ENCODE assay signal across 23 cellular contexts in genomic region chr2:6524678-6525367, GRCh38.
DNase-seq lines count a peak whose midpoint lies in the region; ATAC-seq and TF ChIP-seq lines count a peak whose summit lies in the region.
"Had no signal": no experiment of that assay in that cellular context is flagged by ENCODE, and none has a peak within 500 bp of the region (broad histone marks: within the 10 kb centered on the region; RNA-seq: fewer than 3 reads in every experiment).

No MANE protein-coding gene starts in this region.

- no peaks in the 10 kb centered on the region for H4K20me1 ChIP-seq in smooth muscle cell (ENCODE audit: low read depth)

- H3K4me3 ChIP-seq in kidney epithelial cell (ENCODE audit: low read depth, low read length) (no peak overlapping the region), smooth muscle cell (no peak overlapping the region)
- H3K4me3 ChIP-seq: PC-9, psoas muscle, SK-N-MC, thyroid gland had no signal

- H3K36me3 ChIP-seq in kidney epithelial cell (ENCODE audit: control insufficient read depth, insufficient read depth, low read length) (no peaks in the 10 kb centered on the region), smooth muscle cell (ENCODE audit: low read depth) (no peaks in the 10 kb centered on the region)
- H3K36me3 ChIP-seq: thyroid gland had no signal

- DNase-seq in NCI-H2171 treated with DMSO at 0.1 percent for 48 hours (lab: John Stamatoyannopoulos, UW) (peak; percentile 61), kidney epithelial cell (ENCODE audit: low read depth) (peak; percentile 37), smooth muscle cell (lab: John Stamatoyannopoulos, UW; ENCODE audit: unreplicated experiment) (no peak), NCI-H2081 treated with DMSO at 0.1 percent for 48 hours (lab: John Stamatoyannopoulos, UW) (no peak)
- DNase-seq: activated CD4-positive, alpha-beta T cell treated with anti-CD3 and anti-CD28 coated beads, Interleukin-2, amount 50 U/mL, for 1 hour; activated naive CD4-positive, alpha-beta T cell; aorta; DMS53; foreskin melanocyte; GOT3; naive thymus-derived CD4-positive, alpha-beta T cell; NCI-H1105 treated with DMSO at 0.1 percent for 48 hours; NCI-H446; PC-9; psoas muscle; thyroid gland had no signal

- H3K79me2 ChIP-seq in smooth muscle cell (ENCODE audit: low read depth): no peaks in the 10 kb centered on the region

- H3K4me1 ChIP-seq in smooth muscle cell (ENCODE audit: low read depth): peaks cover 10% of the 10 kb centered on the region
- H3K4me1 ChIP-seq: psoas muscle, thyroid gland had no signal

- no peak overlapping the region for H3K9ac ChIP-seq in smooth muscle cell (ENCODE audit: low read depth)
- H3K9ac ChIP-seq: KMS-11 had no signal

- peak; percentile 49; the same call in 2 of the 3 replicates for ATAC-seq in SK-N-SH treated with all-trans-retinoic acid at 6 μM for 48 hours
- ATAC-seq in GM18907 (IDR thresholded peaks at IDR 0.05; ENCODE audit: unreplicated experiment): no peak
- ATAC-seq in HG02973 (IDR thresholded peaks at IDR 0.05; ENCODE audit: unreplicated experiment): no peak
- ATAC-seq: naive thymus-derived CD4-positive, alpha-beta T cell; psoas muscle; stimulated activated memory B cell treated with anti-CD40 and anti-IgM and Interleukin-4, amounts not matched to agents 10 μg/mL and 1 μg/mL and 100 μg/mL, for 72 hours had no signal

- H3K4me2 ChIP-seq in smooth muscle cell: peak overlapping the region; percentile 18
- H3K4me2 ChIP-seq: KMS-11, PC-9 had no signal

- WGBS in smooth muscle cell (ENCODE audit: low lambda C conversion rate): 29% methylated on average over 13 of the region's 13 CpGs

- no peaks in the 10 kb centered on the region for H3K9me3 ChIP-seq in smooth muscle cell (replicated peaks; ENCODE audit: low read depth)
- H3K9me3 ChIP-seq: psoas muscle, thyroid gland had no signal

- H3K27me3 ChIP-seq in kidney epithelial cell (ENCODE audit: control insufficient read depth, insufficient read depth, low read length): no peaks in the 10 kb centered on the region
- no peaks in the 10 kb centered on the region for H3K27me3 ChIP-seq in smooth muscle cell (ENCODE audit: low read depth)
- H3K27me3 ChIP-seq: thyroid gland had no signal

- TF ChIP-seq CTCF in kidney epithelial cell (IDR thresholded peaks at IDR 0.05; ENCODE audit: insufficient read depth, low read length, poor library complexity, severe bottlenecking) (no peak), smooth muscle cell (IDR thresholded peaks at IDR 0.05; ENCODE audit: borderline replicate concordance, insufficient read depth, poor library complexity, severe bottlenecking) (no peak)

- H2AFZ ChIP-seq in smooth muscle cell (ENCODE audit: low read depth): peak overlapping the region; percentile 14
- H2AFZ ChIP-seq: PC-9 had no signal

- no peak overlapping the region for H3K27ac ChIP-seq in smooth muscle cell (ENCODE audit: low read depth)
- H3K27ac ChIP-seq: C4-2B, KMS-11, PC-9, psoas muscle, SK-N-MC, thyroid gland had no signal

- H3F3A ChIP-seq in smooth muscle cell (ENCODE audit: low read depth): no peaks in the 10 kb centered on the region

TF ChIP-seq in SK-N-SH treated with all-trans-retinoic acid at 6 μM for 48 hours, 23 proteins besides CTCF, POLR2A, EP300 and RAD21:
- TF ChIP-seq CSDC2 (CRISPR knock-in tag; IDR thresholded peaks at IDR 0.05) (peak; percentile 22; the same call in 1 of the 2 replicates), ZNF8 (CRISPR knock-in tag; IDR thresholded peaks at IDR 0.05) (peak; percentile 49; the same call in 1 of the 2 replicates), ZNF565 (CRISPR knock-in tag; conservative IDR thresholded peaks at IDR 0.05; ENCODE audit: low read depth) (peak; percentile 55; the same call in 1 of the 2 replicates), ARNTL (CRISPR knock-in tag; IDR thresholded peaks at IDR 0.05; ENCODE audit: borderline replicate concordance, low read depth) (peak; percentile 75; the same call in 1 of the 2 replicates), CSRNP3 (CRISPR knock-in tag; IDR thresholded peaks at IDR 0.05) (peak; percentile 89), ZFP3 (CRISPR knock-in tag; IDR thresholded peaks at IDR 0.05) (peak; percentile 77), TCF4 (CRISPR knock-in tag; IDR thresholded peaks at IDR 0.05; ENCODE audit: borderline replicate concordance) (peak; percentile 99), ZNF70 (CRISPR knock-in tag; IDR thresholded peaks at IDR 0.05) (peak; percentile 86), RARB (CRISPR knock-in tag; IDR thresholded peaks at IDR 0.05) (no peak), GLIS3 (CRISPR knock-in tag; IDR thresholded peaks at IDR 0.05) (peak; percentile 99), OSR1 (CRISPR knock-in tag; IDR thresholded peaks at IDR 0.05) (no peak), SNAI2 (CRISPR knock-in tag; IDR thresholded peaks at IDR 0.05) (peak; percentile 77; the same call in 1 of the 2 replicates), PPARA (CRISPR knock-in tag; IDR thresholded peaks at IDR 0.05; ENCODE audit: borderline replicate concordance) (no peak), ISL1 (CRISPR knock-in tag; IDR thresholded peaks at IDR 0.05) (peak; percentile 99), ESRRG (CRISPR knock-in tag; IDR thresholded peaks at IDR 0.05) (peak; percentile 97), ZC3H10 (CRISPR knock-in tag; IDR thresholded peaks at IDR 0.05) (no peak), ZFP30 (CRISPR knock-in tag; IDR thresholded peaks at IDR 0.05) (no peak)
- TF ChIP-seq, protein P1, sequence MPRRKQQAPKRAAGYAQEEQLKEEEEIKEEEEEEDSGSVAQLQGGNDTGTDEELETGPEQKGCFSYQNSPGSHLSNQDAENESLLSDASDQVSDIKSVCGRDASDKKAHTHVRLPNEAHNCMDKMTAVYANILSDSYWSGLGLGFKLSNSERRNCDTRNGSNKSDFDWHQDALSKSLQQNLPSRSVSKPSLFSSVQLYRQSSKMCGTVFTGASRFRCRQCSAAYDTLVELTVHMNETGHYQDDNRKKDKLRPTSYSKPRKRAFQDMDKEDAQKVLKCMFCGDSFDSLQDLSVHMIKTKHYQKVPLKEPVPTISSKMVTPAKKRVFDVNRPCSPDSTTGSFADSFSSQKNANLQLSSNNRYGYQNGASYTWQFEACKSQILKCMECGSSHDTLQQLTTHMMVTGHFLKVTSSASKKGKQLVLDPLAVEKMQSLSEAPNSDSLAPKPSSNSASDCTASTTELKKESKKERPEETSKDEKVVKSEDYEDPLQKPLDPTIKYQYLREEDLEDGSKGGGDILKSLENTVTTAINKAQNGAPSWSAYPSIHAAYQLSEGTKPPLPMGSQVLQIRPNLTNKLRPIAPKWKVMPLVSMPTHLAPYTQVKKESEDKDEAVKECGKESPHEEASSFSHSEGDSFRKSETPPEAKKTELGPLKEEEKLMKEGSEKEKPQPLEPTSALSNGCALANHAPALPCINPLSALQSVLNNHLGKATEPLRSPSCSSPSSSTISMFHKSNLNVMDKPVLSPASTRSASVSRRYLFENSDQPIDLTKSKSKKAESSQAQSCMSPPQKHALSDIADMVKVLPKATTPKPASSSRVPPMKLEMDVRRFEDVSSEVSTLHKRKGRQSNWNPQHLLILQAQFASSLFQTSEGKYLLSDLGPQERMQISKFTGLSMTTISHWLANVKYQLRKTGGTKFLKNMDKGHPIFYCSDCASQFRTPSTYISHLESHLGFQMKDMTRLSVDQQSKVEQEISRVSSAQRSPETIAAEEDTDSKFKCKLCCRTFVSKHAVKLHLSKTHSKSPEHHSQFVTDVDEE (CRISPR knock-in tag; IDR thresholded peaks at IDR 0.05): peak; percentile 98
- TF ChIP-seq, protein P2, sequence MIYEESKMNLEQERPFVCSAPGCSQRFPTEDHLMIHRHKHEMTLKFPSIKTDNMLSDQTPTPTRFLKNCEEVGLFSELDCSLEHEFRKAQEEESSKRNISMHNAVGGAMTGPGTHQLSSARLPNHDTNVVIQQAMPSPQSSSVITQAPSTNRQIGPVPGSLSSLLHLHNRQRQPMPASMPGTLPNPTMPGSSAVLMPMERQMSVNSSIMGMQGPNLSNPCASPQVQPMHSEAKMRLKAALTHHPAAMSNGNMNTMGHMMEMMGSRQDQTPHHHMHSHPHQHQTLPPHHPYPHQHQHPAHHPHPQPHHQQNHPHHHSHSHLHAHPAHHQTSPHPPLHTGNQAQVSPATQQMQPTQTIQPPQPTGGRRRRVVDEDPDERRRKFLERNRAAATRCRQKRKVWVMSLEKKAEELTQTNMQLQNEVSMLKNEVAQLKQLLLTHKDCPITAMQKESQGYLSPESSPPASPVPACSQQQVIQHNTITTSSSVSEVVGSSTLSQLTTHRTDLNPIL (CRISPR knock-in tag; IDR thresholded peaks at IDR 0.05; ENCODE audit: low read depth): peak; percentile 90
- TF ChIP-seq, protein P3, sequence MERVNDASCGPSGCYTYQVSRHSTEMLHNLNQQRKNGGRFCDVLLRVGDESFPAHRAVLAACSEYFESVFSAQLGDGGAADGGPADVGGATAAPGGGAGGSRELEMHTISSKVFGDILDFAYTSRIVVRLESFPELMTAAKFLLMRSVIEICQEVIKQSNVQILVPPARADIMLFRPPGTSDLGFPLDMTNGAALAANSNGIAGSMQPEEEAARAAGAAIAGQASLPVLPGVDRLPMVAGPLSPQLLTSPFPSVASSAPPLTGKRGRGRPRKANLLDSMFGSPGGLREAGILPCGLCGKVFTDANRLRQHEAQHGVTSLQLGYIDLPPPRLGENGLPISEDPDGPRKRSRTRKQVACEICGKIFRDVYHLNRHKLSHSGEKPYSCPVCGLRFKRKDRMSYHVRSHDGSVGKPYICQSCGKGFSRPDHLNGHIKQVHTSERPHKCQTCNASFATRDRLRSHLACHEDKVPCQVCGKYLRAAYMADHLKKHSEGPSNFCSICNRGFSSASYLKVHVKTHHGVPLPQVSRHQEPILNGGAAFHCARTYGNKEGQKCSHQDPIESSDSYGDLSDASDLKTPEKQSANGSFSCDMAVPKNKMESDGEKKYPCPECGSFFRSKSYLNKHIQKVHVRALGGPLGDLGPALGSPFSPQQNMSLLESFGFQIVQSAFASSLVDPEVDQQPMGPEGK (CRISPR knock-in tag; IDR thresholded peaks at IDR 0.05; ENCODE audit: borderline replicate concordance): peak; percentile 84

Comparison
In these comparisons a context has a peak if more than half of its experiments do, and no peak if none do; other contexts are left out.
1. DNase-seq: peak in NCI-H2171 treated with DMSO at 0.1 percent for 48 hours (single experiment) and kidney epithelial cell (single experiment); none in smooth muscle cell (single experiment) and NCI-H2081 treated with DMSO at 0.1 percent for 48 hours (single experiment).